Comparison of ENCODE assay signal across 21 cellular contexts in the genomic region with DNA sequence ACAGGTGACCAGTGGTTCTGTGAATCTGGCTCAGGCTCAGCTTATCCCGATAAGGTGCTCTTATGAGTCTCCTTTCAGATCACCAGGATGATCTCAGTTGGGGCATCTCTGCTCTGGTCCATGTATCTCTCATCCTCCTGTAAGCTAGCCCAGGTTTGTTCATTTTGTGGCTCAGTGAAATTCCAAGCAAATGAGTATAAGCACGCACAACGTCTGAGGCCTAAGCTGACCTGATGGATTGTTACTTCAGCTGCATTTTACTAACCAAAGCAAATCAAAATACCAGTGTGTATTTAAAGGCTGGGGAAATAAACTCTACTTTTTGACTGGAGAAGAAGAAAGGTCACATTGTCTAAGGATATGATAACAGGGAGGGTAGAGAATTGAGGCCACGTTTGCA.
"Had no signal": no experiment of that assay in that cellular context is flagged by ENCODE, and none has a peak within 500 bp of the region (broad histone marks: within the 10 kb centered on the region; RNA-seq: fewer than 3 reads in every experiment).

No MANE protein-coding gene starts in this region.

- H3K4me3 ChIP-seq: heart left ventricle, right lobe of liver, transverse colon had no signal

- H3K27me3 ChIP-seq: heart left ventricle, right lobe of liver, transverse colon had no signal

- ATAC-seq: activated T-cell treated with anti-CD3 and anti-CD28 coated beads, Interleukin-2, amount 50 U/mL, for 4 hours; esophagus mucosa; heart left ventricle; left colon; right lobe of liver; stimulated activated memory B cell treated with anti-CD40 and anti-IgM and Interleukin-4, amounts not matched to agents 10 μg/mL and 1 μg/mL and 100 μg/mL, for 72 hours had no signal

- H3K36me3 ChIP-seq: heart left ventricle, right lobe of liver, transverse colon had no signal

- H3K27ac ChIP-seq: heart left ventricle, right lobe of liver, transverse colon had no signal

- DNase-seq: activated CD4-positive, alpha-beta T cell treated with anti-CD3 and anti-CD28 coated beads for 4 hours; activated CD4-positive, alpha-beta T cell treated with anti-CD3 and anti-CD28 coated beads, Interleukin-2, amount 50 U/mL, for 48 hours; activated CD4-positive, CD25-positive, alpha-beta regulatory T cell; activated CD8-positive, alpha-beta memory T cell treated with anti-CD3 and anti-CD28 coated beads, Interleukin-2, amount 50 U/mL, for 48 hours; activated naive CD4-positive, alpha-beta T cell; activated naive CD8-positive, alpha-beta T cell treated with anti-CD3 and anti-CD28 coated beads for 36 hours; activated T-cell treated with anti-CD3 and anti-CD28 coated beads, Interleukin-2, amount 50 U/mL, for 4 hours; amygdala; central memory CD4-positive, alpha-beta T cell; effector memory CD4-positive, alpha-beta T cell; heart left ventricle; left colon; mesendoderm; naive B cell; occipital lobe; right lobe of liver; small intestine; T1000; transverse colon had no signal
